ENCODE assay signal across 7 cellular contexts in genomic region chr2:150485114-150485870, GRCh38. TPM values are rescaled to one million over a fixed set of nuclear protein-coding genes. Genes with fewer than 3 reads are reported as not detected.
DNase-seq lines count a peak whose midpoint lies in the region; ATAC-seq and TF ChIP-seq lines count a peak whose summit lies in the region.

No MANE protein-coding gene starts in this region.

- H3K18ac ChIP-seq in neuronal stem cell (ENCODE audit: low read length), result peak overlapping the region; percentile 97

- H3K9ac ChIP-seq in neuronal stem cell (ENCODE audit: low read depth, low read length, poor library complexity), result peak overlapping the region; percentile 83

- ATAC-seq in GM18517 (IDR thresholded peaks at IDR 0.05; ENCODE audit: unreplicated experiment), result peak; percentile 35
- peak; percentile 53 for ATAC-seq in SK-N-SH treated with all-trans-retinoic acid at 6 μM for 48 hours

- peaks cover 3% of the 10 kb centered on the region for H3K79me1 ChIP-seq in neuronal stem cell (ENCODE audit: low read depth, low read length)

- peak; percentile 75 for DNase-seq in LHCN-M2 (ENCODE audit: low read depth)
- peak; percentile 5 for DNase-seq in germinal center (ENCODE audit: low spot score)
- peak; percentile 62 for DNase-seq in neuronal stem cell (ENCODE audit: low spot score)
- DNase-seq in OCI-M1 (lab: John Stamatoyannopoulos, UW), result no peak
- no peak for DNase-seq in amniotic stem cell (lab: John Stamatoyannopoulos, UW)

- peak overlapping the region; percentile 99 for H3K4me2 ChIP-seq in neuronal stem cell (ENCODE audit: insufficient read depth, low read length, poor library complexity, severe bottlenecking)

- no CpG with 5 or more reads among the region's 43 CpGs for WGBS in neuronal stem cell (ENCODE audit: extremely low coverage in 2 of 2, insufficient read length in 2 of 2, insufficient replicate concordance in 1 of 2), 2 donors

- no peak overlapping the region for H2BK5ac ChIP-seq in neuronal stem cell (ENCODE audit: low read length)

- no peaks in the 10 kb centered on the region for H3K27me3 ChIP-seq in neuronal stem cell (ENCODE audit: control insufficient read depth in 3 of 3, insufficient read depth in 3 of 3, low read depth in 1 of 3, low read length in 3 of 3)

- no peak overlapping the region for H4K91ac ChIP-seq in neuronal stem cell (ENCODE audit: low read depth, low read length, poor library complexity)

- peak overlapping the region; percentile 20 for H2BK120ac ChIP-seq in neuronal stem cell (ENCODE audit: low read depth, low read length)

- H2AFZ ChIP-seq in neuronal stem cell (ENCODE audit: low read length), result peak overlapping the region; percentile 96

- H3K36me3 ChIP-seq in neuronal stem cell (replicated peaks in 1 of 2; ENCODE audit: control insufficient read depth in 2 of 2, insufficient read depth in 2 of 2, low read length in 2 of 2), result peaks cover 0 to 43% of the 10 kb centered on the region in 2 donors

- peak overlapping the region; percentile 56 for H3K4ac ChIP-seq in neuronal stem cell (ENCODE audit: low read length)

- no peak overlapping the region for H2BK12ac ChIP-seq in neuronal stem cell (ENCODE audit: low read length)

- H3K4me1 ChIP-seq in neuronal stem cell (ENCODE audit: control insufficient read depth in 2 of 2, insufficient read depth in 1 of 2, low read depth in 1 of 2, low read length in 2 of 2), result peaks cover 10 to 12% of the 10 kb centered on the region in 2 donors

- no peak overlapping the region for H3K27ac ChIP-seq in neuronal stem cell (replicated peaks; ENCODE audit: low read length)

- H3K9me3 ChIP-seq in neuronal stem cell (replicated peaks in 1 of 2; ENCODE audit: control insufficient read depth in 2 of 2, insufficient read depth in 1 of 2, low read depth in 1 of 2, low read length in 2 of 2), result peaks cover 0 to 5% of the 10 kb centered on the region in 2 donors

- H4K8ac ChIP-seq in neuronal stem cell (ENCODE audit: low read depth, low read length), result no peak overlapping the region

- H2BK15ac ChIP-seq in neuronal stem cell (ENCODE audit: low read length), result no peak overlapping the region

- no peak overlapping the region for H3K23ac ChIP-seq in neuronal stem cell (ENCODE audit: low read depth, low read length, poor library complexity)

- H3K4me3 ChIP-seq in neuronal stem cell (ENCODE audit: low read length in 2 of 2), result peak overlapping the region; percentile 76 to 97

- peak overlapping the region; percentile 22 for H3K14ac ChIP-seq in neuronal stem cell (ENCODE audit: low read length)

- peak overlapping the region; percentile 40 for H2AK5ac ChIP-seq in neuronal stem cell (ENCODE audit: low read depth, low read length)

TF ChIP-seq in SK-N-SH treated with all-trans-retinoic acid at 6 μM for 48 hours, 23 proteins besides CTCF, POLR2A, EP300 and RAD21:
- TF ChIP-seq ZNF70 (CRISPR knock-in tag; IDR thresholded peaks at IDR 0.05), result no peak
- TF ChIP-seq ZC3H10 (CRISPR knock-in tag; IDR thresholded peaks at IDR 0.05), result no peak
- TF ChIP-seq ZNF8 (CRISPR knock-in tag; IDR thresholded peaks at IDR 0.05), result no peak
- TF ChIP-seq TCF4 (CRISPR knock-in tag; IDR thresholded peaks at IDR 0.05; ENCODE audit: borderline replicate concordance), result peak; percentile 24; the same call in 1 of the 2 replicates
- no peak for TF ChIP-seq ZFP3 (CRISPR knock-in tag; IDR thresholded peaks at IDR 0.05)
TF ChIP-seq in SK-N-SH treated with all-trans-retinoic acid at 6 μM for 48 hours: peak in this region for 1.

RNA-seq across cellular contexts. Expression of gene RND3, which starts 2.2 kb away (rescaled TPM):
- total RNA-seq in LHCN-M2 (2014; rRNA removed), result 96.0 and 133 TPM in 2 replicates
- polyA plus RNA-seq in LHCN-M2 (2012), result 39.0 TPM
- polyA plus RNA-seq in neuronal stem cell (2013, experiment 1 of 2), result 15.7 TPM
- 15.5 TPM for polyA plus RNA-seq in neuronal stem cell (2013, experiment 2 of 2)

Comparison
In these comparisons a context has a peak if more than half of its experiments do, and no peak if none do; other contexts are left out.
1. DNase-seq: peak in LHCN-M2 (single experiment), germinal center (single experiment) and neuronal stem cell (single experiment); none in OCI-M1 (single experiment) and amniotic stem cell (single experiment).